Comparison of ENCODE assay signal across 8 cellular contexts in genomic region chr3:31695280-31696008, GRCh38.
DNase-seq lines count a peak whose midpoint lies in the region; ATAC-seq and TF ChIP-seq lines count a peak whose summit lies in the region.

No MANE protein-coding gene starts in this region.

- no peak overlapping the region for H3K27ac Mint-ChIP-seq in nephron progenitor cell

- peaks cover 5% of the 10 kb centered on the region for H3K27me3 Mint-ChIP-seq in nephron progenitor cell (ENCODE audit: low read depth, poor library complexity)

- peaks cover 10% of the 10 kb centered on the region for H3K9me3 Mint-ChIP-seq in nephron progenitor cell

- H3K4me3 Mint-ChIP-seq in nephron progenitor cell, result no peak overlapping the region

- TF ChIP-seq POLR2A in lower leg skin (IDR thresholded peaks at IDR 0.05), result no peak

- H3K4me1 Mint-ChIP-seq in nephron progenitor cell, result peaks cover 9% of the 10 kb centered on the region

- peak; percentile 70 for ATAC-seq in HG03280 (IDR thresholded peaks at IDR 0.05; ENCODE audit: unreplicated experiment)
- no peak for ATAC-seq in HG03108 (IDR thresholded peaks at IDR 0.05; ENCODE audit: unreplicated experiment)

- peaks cover 20% of the 10 kb centered on the region for H3K36me3 Mint-ChIP-seq in nephron progenitor cell (ENCODE audit: low read depth)

- TF ChIP-seq CTCF in GM12864 (IDR thresholded peaks at IDR 0.05; ENCODE audit: low read depth, low read length, missing control alignments) (peak; percentile 56), nephron progenitor cell (IDR thresholded peaks at IDR 0.05) (peak; percentile 26), lower leg skin (IDR thresholded peaks at IDR 0.05) (no peak)

- WGBS in lower leg skin, 2 donors, result 92 to 98% methylated on average over 2 of the region's 2 CpGs

- intact Hi-C loops in lower leg skin (cut with DNase I; ENCODE audit: low total_unique reads), result no loop called here

- H3K4me3 ChIP-seq in GM12864 (ENCODE audit: low read depth, low read length), result no peak overlapping the region
- H3K4me3 ChIP-seq in lower leg skin (ENCODE audit: low read depth, poor library complexity, severe bottlenecking), result no peak overlapping the region

- no peak for DNase-seq in GM12864 (ENCODE audit: low read depth)
- DNase-seq in activated CD4-positive, alpha-beta T cell treated with anti-CD3 and anti-CD28 coated beads, Interleukin-2, amount 50 U/mL, for 48 hours, result peak; percentile 30 to 39
- no peak for DNase-seq in nephron progenitor cell
- no peak for DNase-seq in NCI-H1048 (lab: John Stamatoyannopoulos, UW)
- DNase-seq in amygdala (lab: John Stamatoyannopoulos, UW), result no peak
- no peak for DNase-seq in lower leg skin (ENCODE audit: low spot score in 2 of 2)

Comparison
In these comparisons a context has a peak if more than half of its experiments do, and no peak if none do; other contexts are left out.
1. DNase-seq: peak in activated CD4-positive, alpha-beta T cell treated with anti-CD3 and anti-CD28 coated beads, Interleukin-2, amount 50 U/mL, for 48 hours (2 of 2); none in GM12864 (single experiment), nephron progenitor cell (single experiment), NCI-H1048 (single experiment), amygdala (0 of 56) and lower leg skin (0 of 2).
2. CTCF ChIP-seq: peak in GM12864 (single experiment) and nephron progenitor cell (single experiment); none in lower leg skin (0 of 3).